In the genomic region with DNA sequence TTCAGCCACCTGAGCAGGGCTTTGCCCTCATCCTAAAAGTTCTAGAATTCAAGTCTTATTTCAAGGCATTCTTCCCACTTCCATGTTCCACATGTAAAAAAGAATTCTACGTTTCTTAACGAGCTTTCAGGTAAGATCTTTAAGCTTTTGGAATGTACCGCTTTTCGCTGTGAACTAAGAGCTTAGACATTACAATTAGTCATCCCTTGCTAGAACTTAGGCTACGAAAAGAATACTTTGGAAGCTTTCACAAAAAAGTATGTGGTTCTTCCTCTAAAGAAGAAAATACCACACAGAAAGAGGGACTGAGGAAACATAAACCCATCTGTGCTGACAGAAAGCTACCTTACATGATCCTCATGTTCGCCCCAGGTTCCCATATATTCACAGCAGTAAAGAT, we compare ENCODE assay signal across 11 cellular contexts. TPM values are rescaled to one million over a fixed set of nuclear protein-coding genes. Genes with fewer than 3 reads are reported as not detected.
DNase-seq lines count a peak whose midpoint lies in the region; ATAC-seq, FAIRE-seq and TF ChIP-seq lines count a peak whose summit lies in the region.
"Had no signal": no experiment of that assay in that cellular context is flagged by ENCODE, and none has a peak within 500 bp of the region (broad histone marks: within the 10 kb centered on the region; RNA-seq: fewer than 3 reads in every experiment).

No MANE protein-coding gene starts in this region.

- peak overlapping the region; percentile 84 for H3K4me3 Mint-ChIP-seq in activated CD8-positive, alpha-beta memory T cell treated with anti-CD3 and anti-CD28 coated beads, Interleukin-2, amount 10 ng/mL, durations not matched to agents 7 days and 5 days

- DNase-seq in activated CD8-positive, alpha-beta memory T cell treated with anti-CD3 and anti-CD28 coated beads, Interleukin-2, amount 10 ng/mL, durations not matched to agents 7 days and 5 days: no peak
- DNase-seq in activated CD8-positive, alpha-beta memory T cell treated with anti-CD3 and anti-CD28 coated beads for 24 hours: no peak
- DNase-seq in adipocyte (ENCODE audit: low read depth) (no peak), keratinocyte (ENCODE audit: low read depth, low spot score) (no peak), suprapubic skin (ENCODE audit: low spot score in 2 of 2) (no peak)
- DNase-seq in activated CD4-positive, CD25-positive, alpha-beta regulatory T cell treated with anti-CD3 and anti-CD28 coated beads, Interleukin-2, amount 50 U/mL, for 72 hours: no peak
- DNase-seq: NCI-H510A treated with DMSO at 0.1 percent for 48 hours had no signal

- H3K9me3 Mint-ChIP-seq in activated CD8-positive, alpha-beta memory T cell treated with anti-CD3 and anti-CD28 coated beads, Interleukin-2, amount 10 ng/mL, durations not matched to agents 7 days and 5 days (ENCODE audit: low read depth): no peaks in the 10 kb centered on the region

- CTCF ChIA-PET in activated CD8-positive, alpha-beta memory T cell treated with anti-CD3 and anti-CD28 coated beads, Interleukin-2, amount 10 ng/mL, durations not matched to agents 7 days and 5 days (lab: Charles Lee): interaction anchor here (1.0 to 3.2 kb wide), 11 partner anchors 8 to 352 kb away, joined by 3 to 11 read pairs (median 4); a partner anchor contains a TSS

- peaks cover 49% of the 10 kb centered on the region for H3K4me1 Mint-ChIP-seq in activated CD8-positive, alpha-beta memory T cell treated with anti-CD3 and anti-CD28 coated beads, Interleukin-2, amount 10 ng/mL, durations not matched to agents 7 days and 5 days

- peaks cover 60% of the 10 kb centered on the region for H3K79me2 ChIP-seq in keratinocyte (ENCODE audit: control insufficient read depth, insufficient read depth, low read length)

- H3K9me1 ChIP-seq in keratinocyte (ENCODE audit: control insufficient read depth, extremely low read depth, insufficient read depth, low read length): no peaks in the 10 kb centered on the region

- no peaks in the 10 kb centered on the region for H3K27me3 ChIP-seq in adipocyte (replicated peaks; ENCODE audit: control insufficient read depth, insufficient read depth, low read length)
- no peaks in the 10 kb centered on the region for H3K27me3 ChIP-seq in keratinocyte (ENCODE audit: control insufficient read depth, extremely low read depth, insufficient read depth, low read length)
- no peaks in the 10 kb centered on the region for H3K27me3 ChIP-seq in suprapubic skin

- peak overlapping the region; percentile 12 for H2AFZ ChIP-seq in keratinocyte (ENCODE audit: control insufficient read depth, low read length)

- H3K9me3 ChIP-seq in adipocyte (ENCODE audit: control insufficient read depth, low read length): no peaks in the 10 kb centered on the region
- H3K9me3 ChIP-seq in keratinocyte (ENCODE audit: control insufficient read depth, low read depth, low read length): no peaks in the 10 kb centered on the region
- no peaks in the 10 kb centered on the region for H3K9me3 ChIP-seq in suprapubic skin

- peak overlapping the region; percentile 38 for H3K27ac Mint-ChIP-seq in activated CD8-positive, alpha-beta memory T cell treated with anti-CD3 and anti-CD28 coated beads, Interleukin-2, amount 10 ng/mL, durations not matched to agents 7 days and 5 days

- no peaks in the 10 kb centered on the region for H4K20me1 ChIP-seq in keratinocyte (ENCODE audit: control insufficient read depth, extremely low read depth, insufficient read depth, low read length)

- H3K36me3 ChIP-seq in adipocyte (ENCODE audit: control insufficient read depth, insufficient read depth, low read length, severe bottlenecking) (no peaks in the 10 kb centered on the region), keratinocyte (ENCODE audit: control insufficient read depth in 2 of 2, extremely low read depth in 1 of 2, insufficient read depth in 2 of 2, low read length in 2 of 2) (no peaks in the 10 kb centered on the region), suprapubic skin (no peaks in the 10 kb centered on the region)

- TF ChIP-seq CTCF in keratinocyte (optimal IDR thresholded peaks at IDR 0.05 in 1 of 3, IDR thresholded peaks at IDR 0.05 in 1 of 3, conservative IDR thresholded peaks at IDR 0.05 in 1 of 3; ENCODE audit: extremely low read depth in 1 of 3, insufficient read depth in 2 of 3, low read length in 3 of 3) (no peak), suprapubic skin (IDR thresholded peaks at IDR 0.05) (no peak)

- H3K4me1 ChIP-seq in adipocyte (ENCODE audit: control insufficient read depth, insufficient read depth, low read length) (peaks cover 14% of the 10 kb centered on the region), keratinocyte (ENCODE audit: control insufficient read depth, extremely low read depth, insufficient read depth, low read length) (peaks cover 35% of the 10 kb centered on the region), suprapubic skin (peaks cover 46% of the 10 kb centered on the region)

- ATAC-seq in activated CD8-positive, alpha-beta memory T cell treated with anti-CD3 and anti-CD28 coated beads, Interleukin-2, amount 10 ng/mL, durations not matched to agents 7 days and 5 days: no peak
- no peak for ATAC-seq in HG03175 (IDR thresholded peaks at IDR 0.05; ENCODE audit: unreplicated experiment)
- no peak for ATAC-seq in GM18858 (IDR thresholded peaks at IDR 0.05; ENCODE audit: unreplicated experiment)

- no peak for FAIRE-seq in keratinocyte (lab: Jason Lieb, UNC)

- peak overlapping the region; percentile 97 for H3K4me2 ChIP-seq in keratinocyte (ENCODE audit: control insufficient read depth, extremely low read depth, insufficient read depth, low read depth, low read length)

- WGBS in suprapubic skin: 68% methylated on average over 6 of the region's 6 CpGs

- no peak for TF ChIP-seq EP300 in suprapubic skin (IDR thresholded peaks at IDR 0.05)

- H3K4me3 ChIP-seq in adipocyte (ENCODE audit: low read length) (no peak overlapping the region), keratinocyte (ENCODE audit: control insufficient read depth in 2 of 3, extremely low read depth in 1 of 3, insufficient read depth in 2 of 3, low read depth in 1 of 3, low read length in 3 of 3) (peak overlapping the region; percentile 73 to 94 (median 94)), suprapubic skin (peak overlapping the region; percentile 66)

- peaks cover 21% of the 10 kb centered on the region for H3K36me3 Mint-ChIP-seq in activated CD8-positive, alpha-beta memory T cell treated with anti-CD3 and anti-CD28 coated beads, Interleukin-2, amount 10 ng/mL, durations not matched to agents 7 days and 5 days

- dilution Hi-C loops in keratinocyte (cut with MboI; ENCODE audit: extremely low pct_ligation_motif_present, low sequenced_read_pairs): no loop called here

- H3K9ac ChIP-seq in adipocyte (ENCODE audit: low read length): peak overlapping the region; percentile 87
- H3K9ac ChIP-seq in keratinocyte (ENCODE audit: control insufficient read depth, extremely low read depth, insufficient read depth, low read length): peak overlapping the region; percentile 87

- no peaks in the 10 kb centered on the region for H3K27me3 Mint-ChIP-seq in activated CD8-positive, alpha-beta memory T cell treated with anti-CD3 and anti-CD28 coated beads, Interleukin-2, amount 10 ng/mL, durations not matched to agents 7 days and 5 days

- H3K27ac ChIP-seq in keratinocyte (ENCODE audit: control insufficient read depth, insufficient read depth, low read length): peak overlapping the region; percentile 87
- peak overlapping the region; percentile 86 for H3K27ac ChIP-seq in suprapubic skin

- no peak for TF ChIP-seq POLR2A in suprapubic skin (IDR thresholded peaks at IDR 0.05)

RNA-seq across cellular contexts. Expression of a gene that starts 1.9 kb away (rescaled TPM):
- total RNA-seq in activated CD8-positive, alpha-beta memory T cell treated with anti-CD3 and anti-CD28 coated beads, Interleukin-2, amount 10 ng/mL, durations not matched to agents 7 days and 5 days: 100 to 1,000 TPM; 156 to 221 TPM
- polyA plus RNA-seq in keratinocyte: 38.8 to 45.7 TPM (median 40.4 TPM) in 3 replicates
- 26.5 TPM for polyA plus RNA-seq in keratinocyte (2011; ENCODE audit: low read depth)
- polyA plus RNA-seq in keratinocyte (2011; cell fraction: cytosol; rRNA removed): 24.7 and 32.8 TPM in 2 replicates
- polyA plus RNA-seq in keratinocyte (2011; cell fraction: nucleus; rRNA removed): 108 and 133 TPM in 2 replicates
- polyA plus RNA-seq in keratinocyte (2012; ENCODE audit: low replicate concordance): 44.4 and 52.9 TPM in 2 replicates
- 89.8 to 255 TPM (median 101 TPM) in 3 replicates for polyA minus RNA-seq in keratinocyte
- 46.2 TPM for polyA minus RNA-seq in keratinocyte (2011; cell fraction: cytosol; rRNA and poly(A)+ RNA removed)
- 82.2 and 105 TPM in 2 replicates for polyA minus RNA-seq in keratinocyte (2011; cell fraction: nucleus; rRNA and poly(A)+ RNA removed)
- 100 to 1,000 TPM; 296 to 845 (median 452) TPM for total RNA-seq in suprapubic skin

RNA-seq across cellular contexts. Expression of a gene that starts 2.2 kb away (rescaled TPM):
- total RNA-seq in activated CD8-positive, alpha-beta memory T cell treated with anti-CD3 and anti-CD28 coated beads, Interleukin-2, amount 10 ng/mL, durations not matched to agents 7 days and 5 days: 1 to 10 TPM; 4.0 to 9.2 TPM
- 4.2 to 6.7 TPM (median 5.2 TPM) in 3 replicates for polyA plus RNA-seq in keratinocyte
- polyA plus RNA-seq in keratinocyte (2011; ENCODE audit: low read depth): 3.5 TPM
- polyA plus RNA-seq in keratinocyte (2011; cell fraction: cytosol; rRNA removed): 3.3 and 4.0 TPM in 2 replicates
- polyA plus RNA-seq in keratinocyte (2011; cell fraction: nucleus; rRNA removed): 2.7 and 4.0 TPM in 2 replicates
- 2.3 and 6.0 TPM in 2 replicates for polyA plus RNA-seq in keratinocyte (2012; ENCODE audit: low replicate concordance)
- 0.66 to 10.5 TPM (median 3.7 TPM) in 3 replicates for polyA minus RNA-seq in keratinocyte
- 3.1 TPM for polyA minus RNA-seq in keratinocyte (2011; cell fraction: cytosol; rRNA and poly(A)+ RNA removed)
- 0.74 and 1.6 TPM in 2 replicates for polyA minus RNA-seq in keratinocyte (2011; cell fraction: nucleus; rRNA and poly(A)+ RNA removed)
- total RNA-seq in suprapubic skin: 1 to 10 TPM; 3.7 to 9.9 (median 6.6) TPM

RNA-seq across cellular contexts. Expression of a gene that starts 24.6 kb away (rescaled TPM):
- 10 to 100 TPM; 63.4 to 66.5 TPM for total RNA-seq in activated CD8-positive, alpha-beta memory T cell treated with anti-CD3 and anti-CD28 coated beads, Interleukin-2, amount 10 ng/mL, durations not matched to agents 7 days and 5 days
- 88.5 to 151 TPM (median 131 TPM) in 3 replicates for polyA plus RNA-seq in keratinocyte
- 8.6 TPM for polyA plus RNA-seq in keratinocyte (2011; ENCODE audit: low read depth)
- polyA plus RNA-seq in keratinocyte (2011; cell fraction: cytosol; rRNA removed): 134 and 162 TPM in 2 replicates
- polyA plus RNA-seq in keratinocyte (2011; cell fraction: nucleus; rRNA removed): 63.4 and 68.9 TPM in 2 replicates
- 82.4 and 135 TPM in 2 replicates for polyA plus RNA-seq in keratinocyte (2012; ENCODE audit: low replicate concordance)
- 210 to 319 TPM (median 261 TPM) in 3 replicates for polyA minus RNA-seq in keratinocyte
- polyA minus RNA-seq in keratinocyte (2011; cell fraction: cytosol; rRNA and poly(A)+ RNA removed): 159 TPM
- polyA minus RNA-seq in keratinocyte (2011; cell fraction: nucleus; rRNA and poly(A)+ RNA removed): 28.0 and 29.3 TPM in 2 replicates
- 100 to 1,000 TPM in 2 of 4 donors, 10 to 100 TPM in 2; 64.5 to 111 (median 101) TPM for total RNA-seq in suprapubic skin

RNA-seq across cellular contexts. Expression of a gene that starts 27.2 kb away (rescaled TPM):
- under 1 TPM in 1 of 2 experiments, not detected in 1; 0.23 TPM for total RNA-seq in activated CD8-positive, alpha-beta memory T cell treated with anti-CD3 and anti-CD28 coated beads, Interleukin-2, amount 10 ng/mL, durations not matched to agents 7 days and 5 days
- not detected in 3 replicates for polyA plus RNA-seq in keratinocyte
- not detected for polyA plus RNA-seq in keratinocyte (2011; ENCODE audit: low read depth)
- polyA plus RNA-seq in keratinocyte (2011; cell fraction: cytosol; rRNA removed): not detected in 2 replicates
- polyA plus RNA-seq in keratinocyte (2011; cell fraction: nucleus; rRNA removed): not detected in 2 replicates
- not detected in 2 replicates for polyA plus RNA-seq in keratinocyte (2012; ENCODE audit: low replicate concordance)
- not detected in 3 replicates for polyA minus RNA-seq in keratinocyte
- polyA minus RNA-seq in keratinocyte (2011; cell fraction: cytosol; rRNA and poly(A)+ RNA removed): not detected
- not detected in 2 replicates for polyA minus RNA-seq in keratinocyte (2011; cell fraction: nucleus; rRNA and poly(A)+ RNA removed)
- not detected for total RNA-seq in suprapubic skin
- total RNA-seq: pulmonary artery endothelial cell had no signal
- polyA plus RNA-seq: BJ had no signal

RNA-seq across cellular contexts. Expression of a gene that starts 34.0 kb away (rescaled TPM):
- total RNA-seq in activated CD8-positive, alpha-beta memory T cell treated with anti-CD3 and anti-CD28 coated beads, Interleukin-2, amount 10 ng/mL, durations not matched to agents 7 days and 5 days: 10 to 100 TPM; 53.8 to 63.6 TPM
- polyA plus RNA-seq in keratinocyte: 42.1 to 90.8 TPM (median 70.9 TPM) in 3 replicates
- polyA plus RNA-seq in keratinocyte (2011; ENCODE audit: low read depth): 32.4 TPM
- polyA plus RNA-seq in keratinocyte (2011; cell fraction: cytosol; rRNA removed): 67.7 and 99.0 TPM in 2 replicates
- 24.9 and 32.3 TPM in 2 replicates for polyA plus RNA-seq in keratinocyte (2011; cell fraction: nucleus; rRNA removed)
- 30.4 and 94.9 TPM in 2 replicates for polyA plus RNA-seq in keratinocyte (2012; ENCODE audit: low replicate concordance)
- 33.1 to 60.4 TPM (median 34.0 TPM) in 3 replicates for polyA minus RNA-seq in keratinocyte
- polyA minus RNA-seq in keratinocyte (2011; cell fraction: cytosol; rRNA and poly(A)+ RNA removed): 16.9 TPM
- polyA minus RNA-seq in keratinocyte (2011; cell fraction: nucleus; rRNA and poly(A)+ RNA removed): 3.2 and 6.1 TPM in 2 replicates
- 10 to 100 TPM; 20.6 to 32.1 (median 25.6) TPM for total RNA-seq in suprapubic skin
